1 cellular context compared by ENCODE assay signal in the genomic region with DNA sequence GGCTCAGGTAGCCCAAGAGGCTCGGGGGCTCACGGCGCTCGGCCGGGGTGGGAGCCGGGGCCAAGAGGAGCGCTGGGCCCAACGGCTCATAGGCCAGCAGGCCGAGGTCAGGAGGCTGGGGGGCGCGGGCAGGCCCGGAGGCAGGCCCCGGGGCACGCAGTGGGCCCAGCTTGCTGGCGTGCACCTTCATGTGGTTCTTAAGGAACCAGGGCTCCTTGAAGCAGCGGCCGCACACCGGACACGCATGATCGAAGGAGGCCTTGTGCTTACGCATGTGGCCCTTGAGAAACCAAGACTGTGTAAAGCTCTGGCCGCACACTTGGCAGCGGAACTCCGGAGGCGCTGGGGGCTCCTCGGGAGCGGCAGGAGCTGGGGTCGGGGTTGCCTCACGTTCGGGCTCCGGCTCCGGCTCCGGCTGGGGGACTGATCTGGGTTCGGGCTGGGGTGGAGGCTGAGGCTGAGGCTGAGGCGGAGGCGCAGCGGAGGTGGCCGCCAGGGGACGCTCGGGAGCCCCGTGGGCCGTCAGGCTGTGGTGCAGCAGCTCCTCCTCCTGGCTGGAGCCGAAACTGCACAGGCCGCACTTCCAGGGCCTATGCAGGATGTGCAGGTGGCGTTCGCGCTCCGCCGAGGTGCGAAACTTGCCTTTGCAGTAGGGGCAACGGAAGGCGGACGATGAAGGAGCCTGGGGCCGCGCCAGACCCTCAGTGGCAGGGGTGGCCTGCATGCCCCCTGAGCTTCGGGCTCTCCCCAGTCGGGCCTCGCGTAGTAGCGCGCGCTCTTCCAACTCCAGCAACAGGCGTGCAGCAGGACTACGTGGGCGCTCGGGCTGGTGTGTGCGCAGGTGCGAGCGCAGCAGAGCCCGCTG.
A peak's percentile ranks its signal among the peaks of the same experiment; 100 is the strongest.
TF ChIP-seq lines count a peak whose summit lies in the region.

No MANE protein-coding gene starts in this region.

TF ChIP-seq in K562, 482 proteins besides CTCF, POLR2A, EP300 and RAD21 (continued from another document and continues in another):
- TF ChIP-seq, protein P1, sequence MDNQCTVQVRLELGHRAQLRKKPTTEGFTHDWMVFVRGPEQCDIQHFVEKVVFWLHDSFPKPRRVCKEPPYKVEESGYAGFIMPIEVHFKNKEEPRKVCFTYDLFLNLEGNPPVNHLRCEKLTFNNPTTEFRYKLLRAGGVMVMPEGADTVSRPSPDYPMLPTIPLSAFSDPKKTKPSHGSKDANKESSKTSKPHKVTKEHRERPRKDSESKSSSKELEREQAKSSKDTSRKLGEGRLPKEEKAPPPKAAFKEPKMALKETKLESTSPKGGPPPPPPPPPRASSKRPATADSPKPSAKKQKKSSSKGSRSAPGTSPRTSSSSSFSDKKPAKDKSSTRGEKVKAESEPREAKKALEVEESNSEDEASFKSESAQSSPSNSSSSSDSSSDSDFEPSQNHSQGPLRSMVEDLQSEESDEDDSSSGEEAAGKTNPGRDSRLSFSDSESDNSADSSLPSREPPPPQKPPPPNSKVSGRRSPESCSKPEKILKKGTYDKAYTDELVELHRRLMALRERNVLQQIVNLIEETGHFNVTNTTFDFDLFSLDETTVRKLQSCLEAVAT (IDR thresholded peaks at IDR 0.05), result peak in 1 of 2 experiments; percentile 96; a peak in 2 of 4 replicates
- peak; percentile 27; the same call in 1 of the 2 replicates for TF ChIP-seq CTBP1 (IDR thresholded peaks at IDR 0.05; ENCODE audit: borderline replicate concordance)
- TF ChIP-seq WHSC1 (IDR thresholded peaks at IDR 0.05; ENCODE audit: low read length), result no peak
- TF ChIP-seq, protein P2, sequence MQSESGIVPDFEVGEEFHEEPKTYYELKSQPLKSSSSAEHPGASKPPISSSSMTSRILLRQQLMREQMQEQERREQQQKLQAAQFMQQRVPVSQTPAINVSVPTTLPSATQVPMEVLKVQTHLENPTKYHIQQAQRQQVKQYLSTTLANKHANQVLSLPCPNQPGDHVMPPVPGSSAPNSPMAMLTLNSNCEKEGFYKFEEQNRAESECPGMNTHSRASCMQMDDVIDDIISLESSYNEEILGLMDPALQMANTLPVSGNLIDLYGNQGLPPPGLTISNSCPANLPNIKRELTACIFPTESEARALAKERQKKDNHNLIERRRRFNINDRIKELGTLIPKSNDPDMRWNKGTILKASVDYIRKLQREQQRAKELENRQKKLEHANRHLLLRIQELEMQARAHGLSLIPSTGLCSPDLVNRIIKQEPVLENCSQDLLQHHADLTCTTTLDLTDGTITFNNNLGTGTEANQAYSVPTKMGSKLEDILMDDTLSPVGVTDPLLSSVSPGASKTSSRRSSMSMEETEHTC (IDR thresholded peaks at IDR 0.05), result no peak
- TF ChIP-seq HEY1 (CRISPR knock-in tag; IDR thresholded peaks at IDR 0.05; ENCODE audit: borderline replicate concordance), result no peak
- TF ChIP-seq, protein P3, sequence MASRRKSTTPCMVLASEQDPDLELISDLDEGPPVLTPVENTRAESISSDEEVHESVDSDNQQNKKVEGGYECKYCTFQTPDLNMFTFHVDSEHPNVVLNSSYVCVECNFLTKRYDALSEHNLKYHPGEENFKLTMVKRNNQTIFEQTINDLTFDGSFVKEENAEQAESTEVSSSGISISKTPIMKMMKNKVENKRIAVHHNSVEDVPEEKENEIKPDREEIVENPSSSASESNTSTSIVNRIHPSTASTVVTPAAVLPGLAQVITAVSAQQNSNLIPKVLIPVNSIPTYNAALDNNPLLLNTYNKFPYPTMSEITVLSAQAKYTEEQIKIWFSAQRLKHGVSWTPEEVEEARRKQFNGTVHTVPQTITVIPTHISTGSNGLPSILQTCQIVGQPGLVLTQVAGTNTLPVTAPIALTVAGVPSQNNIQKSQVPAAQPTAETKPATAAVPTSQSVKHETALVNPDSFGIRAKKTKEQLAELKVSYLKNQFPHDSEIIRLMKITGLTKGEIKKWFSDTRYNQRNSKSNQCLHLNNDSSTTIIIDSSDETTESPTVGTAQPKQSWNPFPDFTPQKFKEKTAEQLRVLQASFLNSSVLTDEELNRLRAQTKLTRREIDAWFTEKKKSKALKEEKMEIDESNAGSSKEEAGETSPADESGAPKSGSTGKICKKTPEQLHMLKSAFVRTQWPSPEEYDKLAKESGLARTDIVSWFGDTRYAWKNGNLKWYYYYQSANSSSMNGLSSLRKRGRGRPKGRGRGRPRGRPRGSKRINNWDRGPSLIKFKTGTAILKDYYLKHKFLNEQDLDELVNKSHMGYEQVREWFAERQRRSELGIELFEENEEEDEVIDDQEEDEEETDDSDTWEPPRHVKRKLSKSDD (conservative IDR thresholded peaks at IDR 0.05; ENCODE audit: low read length), result no peak
- TF ChIP-seq ARNT (IDR thresholded peaks at IDR 0.05), result no peak
- peak; percentile 78; the same call in 1 of the 2 replicates for TF ChIP-seq STAG1 (CRISPR knock-in tag; IDR thresholded peaks at IDR 0.05; ENCODE audit: borderline replicate concordance)
- TF ChIP-seq LARP7 (IDR thresholded peaks at IDR 0.05), result no peak
- TF ChIP-seq GABPB2 (CRISPR knock-in tag; conservative IDR thresholded peaks at IDR 0.05), result no peak
- TF ChIP-seq, protein P4, sequence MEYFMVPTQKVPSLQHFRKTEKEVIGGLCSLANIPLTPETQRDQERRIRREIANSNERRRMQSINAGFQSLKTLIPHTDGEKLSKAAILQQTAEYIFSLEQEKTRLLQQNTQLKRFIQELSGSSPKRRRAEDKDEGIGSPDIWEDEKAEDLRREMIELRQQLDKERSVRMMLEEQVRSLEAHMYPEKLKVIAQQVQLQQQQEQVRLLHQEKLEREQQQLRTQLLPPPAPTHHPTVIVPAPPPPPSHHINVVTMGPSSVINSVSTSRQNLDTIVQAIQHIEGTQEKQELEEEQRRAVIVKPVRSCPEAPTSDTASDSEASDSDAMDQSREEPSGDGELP (CRISPR knock-in tag; IDR thresholded peaks at IDR 0.05; ENCODE audit: borderline replicate concordance), result peak; percentile 44; the same call in 1 of the 2 replicates
- peak; percentile 63 for TF ChIP-seq CREM (IDR thresholded peaks at IDR 0.05; ENCODE audit: low read depth)
- no peak for TF ChIP-seq SIN3A (IDR thresholded peaks at IDR 0.05; ENCODE audit: borderline replicate concordance in 2 of 2, control insufficient read depth in 1 of 2, low read depth in 2 of 2, low read length in 2 of 2)
- no peak for TF ChIP-seq EHMT2 (IDR thresholded peaks at IDR 0.05)
- TF ChIP-seq RBFOX2 (IDR thresholded peaks at IDR 0.05; ENCODE audit: low read depth, low read length), result peak; percentile 43; the same call in 1 of the 2 replicates
- TF ChIP-seq RBM22 (IDR thresholded peaks at IDR 0.05; ENCODE audit: low read depth, low read length, poor library complexity, severe bottlenecking), result no peak
- TF ChIP-seq SMARCE1 (IDR thresholded peaks at IDR 0.05), result no peak
- TF ChIP-seq, protein P5, sequence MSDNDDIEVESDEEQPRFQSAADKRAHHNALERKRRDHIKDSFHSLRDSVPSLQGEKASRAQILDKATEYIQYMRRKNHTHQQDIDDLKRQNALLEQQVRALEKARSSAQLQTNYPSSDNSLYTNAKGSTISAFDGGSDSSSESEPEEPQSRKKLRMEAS (CRISPR knock-in tag; IDR thresholded peaks at IDR 0.05), result peak; percentile 35; the same call in 1 of the 2 replicates
- no peak for TF ChIP-seq MEIS2 (IDR thresholded peaks at IDR 0.05; ENCODE audit: partially characterized antibody)
- no peak for TF ChIP-seq ZNF589 (CRISPR knock-in tag; IDR thresholded peaks at IDR 0.05; ENCODE audit: low read depth)
- 0 out of 2 replicates have a peak, but pooled peaks have one; percentile 32 for TF ChIP-seq CBX1 (IDR thresholded peaks at IDR 0.05; ENCODE audit: low read depth)
- no peak for TF ChIP-seq ZFPM2 (CRISPR knock-in tag; IDR thresholded peaks at IDR 0.05)
- TF ChIP-seq SMC3 (conservative IDR thresholded peaks at IDR 0.05; ENCODE audit: insufficient read depth, low read depth, low read length), result peak; percentile 99
- TF ChIP-seq, protein P6, sequence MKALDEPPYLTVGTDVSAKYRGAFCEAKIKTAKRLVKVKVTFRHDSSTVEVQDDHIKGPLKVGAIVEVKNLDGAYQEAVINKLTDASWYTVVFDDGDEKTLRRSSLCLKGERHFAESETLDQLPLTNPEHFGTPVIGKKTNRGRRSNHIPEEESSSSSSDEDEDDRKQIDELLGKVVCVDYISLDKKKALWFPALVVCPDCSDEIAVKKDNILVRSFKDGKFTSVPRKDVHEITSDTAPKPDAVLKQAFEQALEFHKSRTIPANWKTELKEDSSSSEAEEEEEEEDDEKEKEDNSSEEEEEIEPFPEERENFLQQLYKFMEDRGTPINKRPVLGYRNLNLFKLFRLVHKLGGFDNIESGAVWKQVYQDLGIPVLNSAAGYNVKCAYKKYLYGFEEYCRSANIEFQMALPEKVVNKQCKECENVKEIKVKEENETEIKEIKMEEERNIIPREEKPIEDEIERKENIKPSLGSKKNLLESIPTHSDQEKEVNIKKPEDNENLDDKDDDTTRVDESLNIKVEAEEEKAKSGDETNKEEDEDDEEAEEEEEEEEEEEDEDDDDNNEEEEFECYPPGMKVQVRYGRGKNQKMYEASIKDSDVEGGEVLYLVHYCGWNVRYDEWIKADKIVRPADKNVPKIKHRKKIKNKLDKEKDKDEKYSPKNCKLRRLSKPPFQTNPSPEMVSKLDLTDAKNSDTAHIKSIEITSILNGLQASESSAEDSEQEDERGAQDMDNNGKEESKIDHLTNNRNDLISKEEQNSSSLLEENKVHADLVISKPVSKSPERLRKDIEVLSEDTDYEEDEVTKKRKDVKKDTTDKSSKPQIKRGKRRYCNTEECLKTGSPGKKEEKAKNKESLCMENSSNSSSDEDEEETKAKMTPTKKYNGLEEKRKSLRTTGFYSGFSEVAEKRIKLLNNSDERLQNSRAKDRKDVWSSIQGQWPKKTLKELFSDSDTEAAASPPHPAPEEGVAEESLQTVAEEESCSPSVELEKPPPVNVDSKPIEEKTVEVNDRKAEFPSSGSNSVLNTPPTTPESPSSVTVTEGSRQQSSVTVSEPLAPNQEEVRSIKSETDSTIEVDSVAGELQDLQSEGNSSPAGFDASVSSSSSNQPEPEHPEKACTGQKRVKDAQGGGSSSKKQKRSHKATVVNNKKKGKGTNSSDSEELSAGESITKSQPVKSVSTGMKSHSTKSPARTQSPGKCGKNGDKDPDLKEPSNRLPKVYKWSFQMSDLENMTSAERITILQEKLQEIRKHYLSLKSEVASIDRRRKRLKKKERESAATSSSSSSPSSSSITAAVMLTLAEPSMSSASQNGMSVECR (CRISPR knock-in tag; IDR thresholded peaks at IDR 0.05), result no peak
- no peak for TF ChIP-seq ZNF766 (CRISPR knock-in tag; conservative IDR thresholded peaks at IDR 0.05)
- TF ChIP-seq JUND (IDR thresholded peaks at IDR 0.05; ENCODE audit: borderline replicate concordance, low read depth, low read length), result peak; percentile 47; the same call in 1 of the 2 replicates
- TF ChIP-seq JUND (tag; IDR thresholded peaks at IDR 0.05; ENCODE audit: borderline replicate concordance, low read depth, low read length), result no peak; the same call in 2 of the 3 replicates
- TF ChIP-seq PRPF4 (IDR thresholded peaks at IDR 0.05; ENCODE audit: insufficient read depth, low read depth, low read length, poor library complexity, severe bottlenecking), result no peak
- no peak for TF ChIP-seq RBM17 (IDR thresholded peaks at IDR 0.05; ENCODE audit: borderline replicate concordance, low read depth, low read length)
- TF ChIP-seq YBX1 (IDR thresholded peaks at IDR 0.05), result no peak
- TF ChIP-seq, protein P7, sequence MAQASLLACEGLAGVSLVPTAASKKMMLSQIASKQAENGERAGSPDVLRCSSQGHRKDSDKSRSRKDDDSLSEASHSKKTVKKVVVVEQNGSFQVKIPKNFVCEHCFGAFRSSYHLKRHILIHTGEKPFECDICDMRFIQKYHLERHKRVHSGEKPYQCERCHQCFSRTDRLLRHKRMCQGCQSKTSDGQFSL (CRISPR knock-in tag; IDR thresholded peaks at IDR 0.05), result 0 out of 2 replicates have a peak, but pooled peaks have one; percentile 40
- TF ChIP-seq, protein P7 (tag; IDR thresholded peaks at IDR 0.05), result no peak
- no peak for TF ChIP-seq ZNF24 (IDR thresholded peaks at IDR 0.05)
- TF ChIP-seq KLF16 (IDR thresholded peaks at IDR 0.05), result peak; percentile 62
- TF ChIP-seq, protein P8, sequence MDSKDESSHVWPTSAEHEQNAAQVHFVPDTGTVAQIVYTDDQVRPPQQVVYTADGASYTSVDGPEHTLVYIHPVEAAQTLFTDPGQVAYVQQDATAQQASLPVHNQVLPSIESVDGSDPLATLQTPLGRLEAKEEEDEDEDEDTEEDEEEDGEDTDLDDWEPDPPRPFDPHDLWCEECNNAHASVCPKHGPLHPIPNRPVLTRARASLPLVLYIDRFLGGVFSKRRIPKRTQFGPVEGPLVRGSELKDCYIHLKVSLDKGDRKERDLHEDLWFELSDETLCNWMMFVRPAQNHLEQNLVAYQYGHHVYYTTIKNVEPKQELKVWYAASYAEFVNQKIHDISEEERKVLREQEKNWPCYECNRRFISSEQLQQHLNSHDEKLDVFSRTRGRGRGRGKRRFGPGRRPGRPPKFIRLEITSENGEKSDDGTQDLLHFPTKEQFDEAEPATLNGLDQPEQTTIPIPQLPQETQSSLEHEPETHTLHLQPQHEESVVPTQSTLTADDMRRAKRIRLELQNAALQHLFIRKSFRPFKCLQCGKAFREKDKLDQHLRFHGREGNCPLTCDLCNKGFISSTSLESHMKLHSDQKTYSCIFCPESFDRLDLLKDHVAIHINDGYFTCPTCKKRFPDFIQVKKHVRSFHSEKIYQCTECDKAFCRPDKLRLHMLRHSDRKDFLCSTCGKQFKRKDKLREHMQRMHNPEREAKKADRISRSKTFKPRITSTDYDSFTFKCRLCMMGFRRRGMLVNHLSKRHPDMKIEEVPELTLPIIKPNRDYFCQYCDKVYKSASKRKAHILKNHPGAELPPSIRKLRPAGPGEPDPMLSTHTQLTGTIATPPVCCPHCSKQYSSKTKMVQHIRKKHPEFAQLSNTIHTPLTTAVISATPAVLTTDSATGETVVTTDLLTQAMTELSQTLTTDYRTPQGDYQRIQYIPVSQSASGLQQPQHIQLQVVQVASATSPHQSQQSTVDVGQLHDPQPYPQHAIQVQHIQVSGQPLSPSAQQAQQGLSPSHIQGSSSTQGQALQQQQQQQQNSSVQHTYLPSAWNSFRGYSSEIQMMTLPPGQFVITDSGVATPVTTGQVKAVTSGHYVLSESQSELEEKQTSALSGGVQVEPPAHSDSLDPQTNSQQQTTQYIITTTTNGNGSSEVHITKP (IDR thresholded peaks at IDR 0.05; ENCODE audit: partially characterized antibody), result no peak
- no peak for TF ChIP-seq ZFP1 (CRISPR knock-in tag; IDR thresholded peaks at IDR 0.05)
- TF ChIP-seq MAZ (CRISPR knock-in tag; conservative IDR thresholded peaks at IDR 0.05 in 1 of 2, IDR thresholded peaks at IDR 0.05 in 1 of 2), result peak in 1 of 2 experiments; percentile 56; a peak in 1 of 4 replicates
- TF ChIP-seq SIN3B (IDR thresholded peaks at IDR 0.05; ENCODE audit: low read depth), result no peak; the same call in 1 of the 2 replicates
- TF ChIP-seq SMAD4 (CRISPR knock-in tag; conservative IDR thresholded peaks at IDR 0.05), result no peak
- TF ChIP-seq GTF2A2 (tag; IDR thresholded peaks at IDR 0.05), result no peak
- no peak for TF ChIP-seq ETV1 (tag; conservative IDR thresholded peaks at IDR 0.05; ENCODE audit: low read depth)
- TF ChIP-seq KLF10 (CRISPR knock-in tag; IDR thresholded peaks at IDR 0.05), result no peak
